In genomic region chr7:48088559-48089414, GRCh38 we compare ENCODE assay signal across 1 cellular context.
TF ChIP-seq lines count a peak whose summit lies in the region.

UPP1 (plus strand) TSS chr7:48089265; CDS start chr7:48094784, 5,519 bp downstream.

TF ChIP-seq in HepG2, 621 proteins besides CTCF, POLR2A, EP300 and RAD21 (continued from another document and continues in another):
- peak; percentile 70 for TF ChIP-seq ARID5B (CRISPR knock-in tag; IDR thresholded peaks at IDR 0.05)
- peak; percentile 90 for TF ChIP-seq JUND (CRISPR knock-in tag; IDR thresholded peaks at IDR 0.05)
- no peak for TF ChIP-seq ZNF562 (CRISPR knock-in tag; IDR thresholded peaks at IDR 0.05; ENCODE audit: borderline replicate concordance)
- TF ChIP-seq GLMP (CRISPR knock-in tag; IDR thresholded peaks at IDR 0.05; ENCODE audit: borderline replicate concordance) = no peak
- no peak for TF ChIP-seq ADNP (CRISPR knock-in tag; IDR thresholded peaks at IDR 0.05)
- TF ChIP-seq IRF9 (CRISPR knock-in tag; IDR thresholded peaks at IDR 0.05; ENCODE audit: borderline replicate concordance) = peak; percentile 64; the same call in 1 of the 2 replicates
- 0 out of 2 replicates have a peak, but pooled peaks have one; percentile 26 for TF ChIP-seq ZNF275 (CRISPR knock-in tag; IDR thresholded peaks at IDR 0.05; ENCODE audit: borderline replicate concordance)
- no peak for TF ChIP-seq CC2D1A (CRISPR knock-in tag; IDR thresholded peaks at IDR 0.05)
- TF ChIP-seq ZNF33A (CRISPR knock-in tag; IDR thresholded peaks at IDR 0.05; ENCODE audit: borderline replicate concordance) = no peak
- peak; percentile 25 for TF ChIP-seq AHDC1 (CRISPR knock-in tag; IDR thresholded peaks at IDR 0.05; ENCODE audit: borderline replicate concordance)
- no peak for TF ChIP-seq ARNT (IDR thresholded peaks at IDR 0.05)
- no peak for TF ChIP-seq MED8 (CRISPR knock-in tag; IDR thresholded peaks at IDR 0.05; ENCODE audit: insufficient replicate concordance)
- TF ChIP-seq ZFY (CRISPR knock-in tag; IDR thresholded peaks at IDR 0.05) = peak; percentile 81
- TF ChIP-seq NFKBIZ (CRISPR knock-in tag; IDR thresholded peaks at IDR 0.05) = no peak
- no peak for TF ChIP-seq FOXC1 (CRISPR knock-in tag; IDR thresholded peaks at IDR 0.05; ENCODE audit: borderline replicate concordance)
- no peak; the same call in 1 of the 2 replicates for TF ChIP-seq ZBTB7A (CRISPR knock-in tag; IDR thresholded peaks at IDR 0.05)
- no peak for TF ChIP-seq TRAFD1 (CRISPR knock-in tag; IDR thresholded peaks at IDR 0.05; ENCODE audit: borderline replicate concordance)
- TF ChIP-seq SP2 (CRISPR knock-in tag; IDR thresholded peaks at IDR 0.05) = 0 out of 2 replicates have a peak, but pooled peaks have one; percentile 3
- TF ChIP-seq NPAS2 (CRISPR knock-in tag; IDR thresholded peaks at IDR 0.05; ENCODE audit: borderline replicate concordance) = no peak
- no peak for TF ChIP-seq SRSF4 (IDR thresholded peaks at IDR 0.05; ENCODE audit: low read depth, low read length, poor library complexity, severe bottlenecking)
- 0 out of 2 replicates have a peak, but pooled peaks have one; percentile 29 for TF ChIP-seq ZNF12 (CRISPR knock-in tag; IDR thresholded peaks at IDR 0.05)
- TF ChIP-seq NBN (conservative IDR thresholded peaks at IDR 0.05) = no peak
- TF ChIP-seq JARID2 (CRISPR knock-in tag; IDR thresholded peaks at IDR 0.05; ENCODE audit: insufficient replicate concordance) = no peak
- peak; percentile 13; the same call in 1 of the 2 replicates for TF ChIP-seq FOXJ3 (CRISPR knock-in tag; IDR thresholded peaks at IDR 0.05; ENCODE audit: borderline replicate concordance)
- TF ChIP-seq REST (IDR thresholded peaks at IDR 0.05; ENCODE audit: borderline replicate concordance in 1 of 2, low read depth in 1 of 2, low read length in 2 of 2) = peak in 1 of 2 experiments; percentile 7; a peak in 1 of 4 replicates
- peak; percentile 80; the same call in 1 of the 2 replicates for TF ChIP-seq HNRNPL (IDR thresholded peaks at IDR 0.05; ENCODE audit: low read depth, low read length)
- TF ChIP-seq CREB3 (CRISPR knock-in tag; IDR thresholded peaks at IDR 0.05) = no peak
- peak; percentile 15; the same call in 1 of the 2 replicates for TF ChIP-seq IRF2 (CRISPR knock-in tag; IDR thresholded peaks at IDR 0.05)
- TF ChIP-seq BCLAF1 (IDR thresholded peaks at IDR 0.05) = no peak
- peak; percentile 68; the same call in 1 of the 2 replicates for TF ChIP-seq MEIS1 (CRISPR knock-in tag; IDR thresholded peaks at IDR 0.05; ENCODE audit: borderline replicate concordance)
- TF ChIP-seq KDM2A (CRISPR knock-in tag; IDR thresholded peaks at IDR 0.05; ENCODE audit: borderline replicate concordance, low read depth) = peak; percentile 59; the same call in 1 of the 2 replicates
- TF ChIP-seq KAT8 (CRISPR knock-in tag; IDR thresholded peaks at IDR 0.05) = no peak; the same call in 1 of the 2 replicates
- TF ChIP-seq EHMT2 (IDR thresholded peaks at IDR 0.05; ENCODE audit: borderline replicate concordance, low read depth, low read length) = no peak
- no peak; the same call in 1 of the 2 replicates for TF ChIP-seq ZNF510 (CRISPR knock-in tag; IDR thresholded peaks at IDR 0.05; ENCODE audit: low read depth)
- TF ChIP-seq ZNF264 (CRISPR knock-in tag; IDR thresholded peaks at IDR 0.05) = no peak
